ENCODE assay signal across 14 cellular contexts in genomic region chr17:40094874-40095273, GRCh38. TPM values are rescaled to one million over a fixed set of nuclear protein-coding genes. Genes with fewer than 3 reads are reported as not detected.
DNase-seq lines count a peak whose midpoint lies in the region; ATAC-seq and TF ChIP-seq lines count a peak whose summit lies in the region.
"Had no signal": no experiment of that assay in that cellular context is flagged by ENCODE, and none has a peak within 500 bp of the region (broad histone marks: within the 10 kb centered on the region; RNA-seq: fewer than 3 reads in every experiment).

No MANE protein-coding gene starts in this region.

- no peaks in the 10 kb centered on the region for H3K27me3 ChIP-seq in CD4-positive, alpha-beta memory T cell (ENCODE audit: insufficient read depth, low read length)
- H3K27me3 ChIP-seq in WERI-Rb-1 (ENCODE audit: insufficient read depth, low read depth, severe bottlenecking): no peaks in the 10 kb centered on the region
- H3K27me3 ChIP-seq in spleen (replicated peaks in 1 of 7): no peaks in the 10 kb centered on the region

- peaks cover 49 to 71% (median 58%) of the 10 kb centered on the region in 4 donors for H3K4me1 Mint-ChIP-seq in CD4-positive, alpha-beta memory T cell

- H3K27ac Mint-ChIP-seq in CD4-positive, alpha-beta memory T cell: peak overlapping the region; percentile 52 to 99 (median 95)
- H3K27ac Mint-ChIP-seq: WTC11 had no signal

- H3K27ac ChIP-seq in CD4-positive, alpha-beta memory T cell (ENCODE audit: low read depth, low read length): peak overlapping the region; percentile 92
- H3K27ac ChIP-seq in WERI-Rb-1 (peak overlapping the region; percentile 78; the same call in 1 of the 2 replicates), spleen (peak overlapping the region in 6 of 8 donors; percentile 88 to 94 (median 92))

- no peaks in the 10 kb centered on the region for H3K9me3 Mint-ChIP-seq in CD4-positive, alpha-beta memory T cell
- H3K9me3 Mint-ChIP-seq: activated T-helper 2 cell treated with anti-CD3 and anti-CD28 coated beads, Interferon-gamma antibody, Interleukin-2, Interleukin-4, amounts not matched to agents 10 μg/mL and 5 μg/mL and 100 μg/mL, durations not matched to agents 14 hours and 24 hours and 36 hours; WTC11 had no signal

- H3K36me3 ChIP-seq in CD4-positive, alpha-beta memory T cell (ENCODE audit: insufficient read depth, low read length): peaks cover 25% of the 10 kb centered on the region
- H3K36me3 ChIP-seq in WERI-Rb-1 (peaks cover 42% of the 10 kb centered on the region), spleen (peaks cover 0 to 78% (median 24%) of the 10 kb centered on the region in 6 donors)

- DNase-seq in CD4-positive, alpha-beta memory T cell: no peak
- DNase-seq in WERI-Rb-1 (no peak), left ventricle myocardium superior (peak; percentile 49), spleen (no peak)
- no peak for DNase-seq in stimulated activated CD4-positive, alpha-beta T cell treated with anti-CD3 and anti-CD28 coated beads, Interleukin-1b, Interleukin-23, amount 100 ng/mL, for 48 hours
- DNase-seq: mesendoderm, NCI-H510A treated with DMSO at 0.1 percent for 48 hours, retina, SHP77 had no signal

- POLR2A ChIA-PET in CD4-positive, alpha-beta memory T cell (lab: Charles Lee; ENCODE audit: partially characterized antibody): interaction anchor here (1.0 to 16.2 kb wide), 9 partner anchors 10 to 97 kb away, joined by 3 to 494 read pairs (median 9); partner anchors contain the start of genes CASC3, MED24, MSL1 and THRA

- 87 to 95% (median 91%) methylated on average over 14 of the region's 14 CpGs for WGBS in spleen, 5 donors

- TF ChIP-seq POLR2A in spleen (IDR thresholded peaks at IDR 0.05): no peak

- intact Hi-C loops in CD4-positive, alpha-beta memory T cell (cut with micrococcal nuclease): no loop called here
- intact Hi-C loops in left ventricle myocardium superior (cut with micrococcal nuclease) (no loop called here), spleen (cut with DNase I; ENCODE audit: low total_unique reads) (no loop called here)

- peaks cover 63% of the 10 kb centered on the region for H3K4me1 ChIP-seq in CD4-positive, alpha-beta memory T cell (ENCODE audit: insufficient read depth, low read length)
- H3K4me1 ChIP-seq in spleen: peaks cover 43 to 93% (median 63%) of the 10 kb centered on the region in 6 donors

- no peaks in the 10 kb centered on the region for H3K27me3 Mint-ChIP-seq in CD4-positive, alpha-beta memory T cell

- no peak overlapping the region for H3K4me3 ChIP-seq in CD4-positive, alpha-beta memory T cell (ENCODE audit: low read length in 2 of 2)
- H3K4me3 ChIP-seq in WERI-Rb-1 (ENCODE audit: low read depth, low read length) (no peak overlapping the region), spleen (no peak overlapping the region)

- no peak for TF ChIP-seq CTCF in WERI-Rb-1 (IDR thresholded peaks at IDR 0.05; ENCODE audit: low read depth, low read length)
- no peak for TF ChIP-seq CTCF in spleen (IDR thresholded peaks at IDR 0.05 in 8 of 11, conservative IDR thresholded peaks at IDR 0.05 in 3 of 11)

- H3K4me3 Mint-ChIP-seq in CD4-positive, alpha-beta memory T cell: peak overlapping the region in 6 of 8 donors; percentile 17 to 99 (median 83)
- H3K4me3 Mint-ChIP-seq: WTC11 had no signal

- CTCF ChIA-PET in CD4-positive, alpha-beta memory T cell (lab: Charles Lee; ENCODE audit: partially characterized antibody): interaction anchor here (1.0 to 13.8 kb wide), 5 partner anchors 9 to 66 kb away, joined by 4 to 217 read pairs (median 9); no protein-coding TSS in a partner anchor

- ATAC-seq in left ventricle myocardium superior (no peak), GM21576 (IDR thresholded peaks at IDR 0.05; ENCODE audit: unreplicated experiment) (no peak), esophagus mucosa (no peak), HG03378 (IDR thresholded peaks at IDR 0.05; ENCODE audit: unreplicated experiment) (no peak)
- ATAC-seq: WTC11 had no signal

- H3K9me3 ChIP-seq in CD4-positive, alpha-beta memory T cell (ENCODE audit: control insufficient read depth in 1 of 2, low read length in 2 of 2): no peaks in the 10 kb centered on the region
- H3K9me3 ChIP-seq in WERI-Rb-1 (ENCODE audit: severe bottlenecking) (no peaks in the 10 kb centered on the region), spleen (no peaks in the 10 kb centered on the region)

- H3K36me3 Mint-ChIP-seq in CD4-positive, alpha-beta memory T cell: peaks cover 36 to 56% of the 10 kb centered on the region in 2 donors

RNA-seq across cellular contexts. Expression of gene NR1D1, which starts 5.5 kb away (rescaled TPM):
- total RNA-seq in CD4-positive, alpha-beta memory T cell: 10 to 100 TPM; 14.8 to 15.1 TPM
- polyA plus RNA-seq in CD4-positive, alpha-beta memory T cell: 10 to 100 TPM in 1 of 2 donors, 1 to 10 TPM in 1; 5.7 to 12.3 TPM
- 21.5 TPM for total RNA-seq in left ventricle myocardium superior
- 10 to 100 TPM in 4 of 7 donors, 1 to 10 TPM in 3; 5.5 to 15.8 (median 10.2) TPM for total RNA-seq in spleen
- polyA plus RNA-seq in spleen: 1 to 10 TPM; 3.3 to 6.4 (median 5.2) TPM
- 14.6 TPM for total RNA-seq in esophagus mucosa

RNA-seq across cellular contexts. Expression of gene MSL1, which starts 26.9 kb away (rescaled TPM):
- total RNA-seq in CD4-positive, alpha-beta memory T cell: 100 to 1,000 TPM; 130 to 133 TPM
- 1 to 10 TPM; 6.0 to 8.3 TPM for polyA plus RNA-seq in CD4-positive, alpha-beta memory T cell
- total RNA-seq in left ventricle myocardium superior (49.1 TPM), spleen (100 to 1,000 TPM; 101 to 154 (median 127) TPM), esophagus mucosa (36.1 TPM)
- polyA plus RNA-seq in spleen: 10 to 100 TPM; 52.6 to 85.0 (median 73.3) TPM

RNA-seq across cellular contexts. Expression of gene THRA, which starts 32.1 kb away (rescaled TPM):
- total RNA-seq in CD4-positive, alpha-beta memory T cell: 10 to 100 TPM; 35.9 to 41.3 TPM
- 10 to 100 TPM in 1 of 2 donors, 1 to 10 TPM in 1; 5.8 to 11.9 TPM for polyA plus RNA-seq in CD4-positive, alpha-beta memory T cell
- total RNA-seq in left ventricle myocardium superior (98.1 TPM), spleen (10 to 100 TPM; 14.6 to 36.1 (median 19.7) TPM), esophagus mucosa (9.4 TPM)
- 10 to 100 TPM in 1 of 3 donors, 1 to 10 TPM in 2; 3.9 to 12.9 (median 4.7) TPM for polyA plus RNA-seq in spleen

RNA-seq across cellular contexts. Expression of gene MED24, which starts 40.7 kb away (rescaled TPM):
- 10 to 100 TPM; 81.1 to 93.0 TPM for total RNA-seq in CD4-positive, alpha-beta memory T cell
- 10 to 100 TPM; 34.0 to 46.2 TPM for polyA plus RNA-seq in CD4-positive, alpha-beta memory T cell
- 56.9 TPM for total RNA-seq in left ventricle myocardium superior
- 100 to 1,000 TPM in 1 of 7 donors, 10 to 100 TPM in 6; 71.7 to 102 (median 79.1) TPM for total RNA-seq in spleen
- polyA plus RNA-seq in spleen: 10 to 100 TPM; 29.2 to 54.4 (median 42.7) TPM
- total RNA-seq in esophagus mucosa: 55.9 TPM

RNA-seq across cellular contexts. Expression of gene CASC3, which starts 45.5 kb away (rescaled TPM):
- 100 to 1,000 TPM; 142 to 146 TPM for total RNA-seq in CD4-positive, alpha-beta memory T cell
- polyA plus RNA-seq in CD4-positive, alpha-beta memory T cell: 10 to 100 TPM; 31.1 to 54.2 TPM
- total RNA-seq in left ventricle myocardium superior: 48.1 TPM
- total RNA-seq in spleen: 100 to 1,000 TPM in 1 of 7 donors, 10 to 100 TPM in 6; 67.0 to 105 (median 78.5) TPM
- polyA plus RNA-seq in spleen: 10 to 100 TPM; 20.2 to 38.9 (median 35.0) TPM
- 38.5 TPM for total RNA-seq in esophagus mucosa
